Comparison of ENCODE assay signal across 8 cellular contexts in genomic region chr16:85935957-85936760, GRCh38. TPM values are rescaled to one million over a fixed set of nuclear protein-coding genes. Genes with fewer than 3 reads are reported as not detected.
DNase-seq lines count a peak whose midpoint lies in the region; ATAC-seq and TF ChIP-seq lines count a peak whose summit lies in the region.

No MANE protein-coding gene starts in this region.

- no peaks in the 10 kb centered on the region for H3K36me3 Mint-ChIP-seq in CD8-positive, alpha-beta memory T cell

- no peaks in the 10 kb centered on the region for H3K36me3 ChIP-seq in CD8-positive, alpha-beta memory T cell (ENCODE audit: insufficient read depth, low read length)
- H3K36me3 ChIP-seq in Loucy (ENCODE audit: insufficient read depth, low read length) = no peaks in the 10 kb centered on the region
- no peaks in the 10 kb centered on the region for H3K36me3 ChIP-seq in prostate gland

- POLR2A ChIA-PET in CD8-positive, alpha-beta memory T cell (lab: Charles Lee) = interaction anchor here (0.8 kb wide), 1 partner anchor 51 kb away, joined by 3 read pairs; no protein-coding TSS in a partner anchor

- H3K4me1 ChIP-seq in CD8-positive, alpha-beta memory T cell (ENCODE audit: insufficient read depth, low read length) = peaks cover 30% of the 10 kb centered on the region
- H3K4me1 ChIP-seq in Loucy (ENCODE audit: insufficient read depth, low read length, poor library complexity, severe bottlenecking) (peaks cover 15% of the 10 kb centered on the region), prostate gland (replicated peaks) (no peaks in the 10 kb centered on the region)

- CTCF ChIA-PET in CD8-positive, alpha-beta memory T cell (lab: Charles Lee) = interaction anchor here (0.8 to 1.5 kb wide), 4 partner anchors 37 to 117 kb away, joined by 3 to 6 read pairs (median 4); partner anchors contain the start of gene IRF8

- H3F3A ChIP-seq in Loucy (ENCODE audit: low read depth) = no peaks in the 10 kb centered on the region

- WGBS in prostate gland = 67% methylated on average over 22 of the region's 22 CpGs

- peak; percentile 52 for ATAC-seq in GM21526 (IDR thresholded peaks at IDR 0.05; ENCODE audit: low FRiP score, unreplicated experiment)

- peaks cover 45 to 54% (median 48%) of the 10 kb centered on the region in 3 donors for H3K4me1 Mint-ChIP-seq in CD8-positive, alpha-beta memory T cell

- H3K4me2 ChIP-seq in Loucy (ENCODE audit: low read depth, low read length, poor library complexity, severe bottlenecking) = peak overlapping the region; percentile 61

- peak; percentile 57 to 83 (median 76) for DNase-seq in CD8-positive, alpha-beta memory T cell
- DNase-seq in activated T-cell treated with anti-CD3 and anti-CD28 coated beads for 1 hour (ENCODE audit: low read depth) (peak; percentile 47), NCI-H526 (lab: John Stamatoyannopoulos, UW) (no peak), NCI-H1417 treated with DMSO at 0.1 percent for 48 hours (lab: John Stamatoyannopoulos, UW) (no peak), prostate gland (ENCODE audit: low spot score) (no peak)
- DNase-seq in stimulated activated CD4-positive, alpha-beta T cell treated with anti-CD3 and anti-CD28 coated beads, Interleukin-12 subunit alpha, Interleukin-12 subunit beta, amount 100 ng/mL, for 4 hours = peak; percentile 61

- no peaks in the 10 kb centered on the region for H3K9me3 ChIP-seq in CD8-positive, alpha-beta memory T cell (ENCODE audit: low read length)
- H3K9me3 ChIP-seq in Loucy (ENCODE audit: insufficient read depth, low read depth, low read length) = no peaks in the 10 kb centered on the region
- no peaks in the 10 kb centered on the region for H3K9me3 ChIP-seq in prostate gland

- H3K27ac ChIP-seq in CD8-positive, alpha-beta memory T cell (ENCODE audit: low read depth, low read length) = peak overlapping the region; percentile 46
- no peak overlapping the region for H3K27ac ChIP-seq in prostate gland

- no peaks in the 10 kb centered on the region for H4K20me1 ChIP-seq in Loucy (ENCODE audit: insufficient read depth, low read length, poor library complexity, severe bottlenecking)

- no peaks in the 10 kb centered on the region for H3K79me2 ChIP-seq in Loucy (ENCODE audit: insufficient read depth, low read length)

- no peaks in the 10 kb centered on the region for H3K9me3 Mint-ChIP-seq in CD8-positive, alpha-beta memory T cell

- TF ChIP-seq CTCF in Loucy (conservative IDR thresholded peaks at IDR 0.05; ENCODE audit: low read length) = no peak; the same call in 1 of the 2 replicates
- TF ChIP-seq CTCF in prostate gland (IDR thresholded peaks at IDR 0.05) = no peak

- H3K4me3 Mint-ChIP-seq in CD8-positive, alpha-beta memory T cell = peak overlapping the region; percentile 68 to 89 (median 70)

- peak overlapping the region; percentile 87 for H2AFZ ChIP-seq in Loucy (ENCODE audit: low read length)

- H3K9me2 ChIP-seq in Loucy (replicated peaks; ENCODE audit: low read depth, low read length) = no peaks in the 10 kb centered on the region

- H3K4me3 ChIP-seq in CD8-positive, alpha-beta memory T cell (ENCODE audit: low read length) = peak overlapping the region; percentile 8
- H3K4me3 ChIP-seq in Loucy (ENCODE audit: low read length, poor library complexity, severe bottlenecking) = peak overlapping the region; percentile 8
- no peak overlapping the region for H3K4me3 ChIP-seq in prostate gland

- peak overlapping the region; percentile 83 to 99 (median 94) for H3K27ac Mint-ChIP-seq in CD8-positive, alpha-beta memory T cell

- TF ChIP-seq POLR2A in prostate gland (IDR thresholded peaks at IDR 0.05) = no peak

- H3K27me3 ChIP-seq in CD8-positive, alpha-beta memory T cell (ENCODE audit: insufficient read depth, low read length, poor library complexity, severe bottlenecking) = no peaks in the 10 kb centered on the region
- H3K27me3 ChIP-seq in Loucy (ENCODE audit: insufficient read depth, low read length, poor library complexity, severe bottlenecking) = no peaks in the 10 kb centered on the region
- peaks cover 5% of the 10 kb centered on the region for H3K27me3 ChIP-seq in prostate gland (replicated peaks; ENCODE audit: insufficient read depth)

- no peaks in the 10 kb centered on the region for H3K27me3 Mint-ChIP-seq in CD8-positive, alpha-beta memory T cell

- intact Hi-C loops in prostate gland (cut with DNase I) = no loop called here

- H3K9ac ChIP-seq in Loucy (ENCODE audit: low read depth, low read length, poor library complexity, severe bottlenecking) = no peak overlapping the region

RNA-seq across cellular contexts. Expression of gene IRF8, which starts 37.2 kb away (rescaled TPM):
- 10 to 100 TPM; 19.2 to 22.0 TPM for total RNA-seq in CD8-positive, alpha-beta memory T cell
- polyA plus RNA-seq in CD8-positive, alpha-beta memory T cell = 2.1 TPM
- 10 to 100 TPM in 1 of 2 donors, 1 to 10 TPM in 1; 1.8 to 21.2 TPM for total RNA-seq in prostate gland

Comparison
In these comparisons a context has a peak if more than half of its experiments do, and no peak if none do; other contexts are left out.
1. DNase-seq: peak in CD8-positive, alpha-beta memory T cell (5 of 5), activated T-cell treated with anti-CD3 and anti-CD28 coated beads for 1 hour (single experiment) and stimulated activated CD4-positive, alpha-beta T cell treated with anti-CD3 and anti-CD28 coated beads, Interleukin-12 subunit alpha, Interleukin-12 subunit beta, amount 100 ng/mL, for 4 hours (single experiment); none in NCI-H526 (0 of 2), NCI-H1417 treated with DMSO at 0.1 percent for 48 hours (single experiment) and prostate gland (single experiment).
2. H3K4me3 ChIP-seq: peak in CD8-positive, alpha-beta memory T cell (single experiment) and Loucy (single experiment); none in prostate gland (0 of 2).